In the genomic region with DNA sequence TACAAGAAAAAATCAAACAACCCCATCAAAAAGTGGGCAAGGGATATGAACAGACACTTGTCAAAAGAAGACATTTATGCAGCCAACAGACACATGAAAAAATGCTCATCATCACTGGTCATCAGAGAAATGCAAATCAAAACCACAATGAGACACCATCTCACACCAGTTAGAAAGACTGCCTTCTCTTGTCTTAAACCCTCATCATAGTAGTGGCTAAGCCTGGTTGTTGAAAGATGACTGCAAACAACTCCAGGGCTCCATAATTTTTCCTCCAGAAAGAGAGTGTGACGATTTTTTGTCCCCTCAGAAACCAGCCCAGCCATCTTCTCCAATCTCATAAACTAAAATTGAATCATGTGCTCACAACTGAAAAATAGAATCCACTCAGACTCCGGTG, we compare ENCODE assay signal across 12 cellular contexts. TPM values are rescaled to one million over a fixed set of nuclear protein-coding genes. Genes with fewer than 3 reads are reported as not detected.
"Had no signal": no experiment of that assay in that cellular context is flagged by ENCODE, and none has a peak within 500 bp of the region (broad histone marks: within the 10 kb centered on the region; RNA-seq: fewer than 3 reads in every experiment).

No MANE protein-coding gene starts in this region.

RNA-seq across cellular contexts. Expression of a gene that starts 12.1 kb away (rescaled TPM):
- total RNA-seq: activated CD8-positive, alpha-beta memory T cell treated with anti-CD3 and anti-CD28 coated beads for 36 hours; activated CD8-positive, alpha-beta T cell treated with anti-CD3 and anti-CD28 coated beads for 36 hours; activated naive CD8-positive, alpha-beta T cell treated with anti-CD3 and anti-CD28 coated beads for 36 hours; activated T-cell treated with anti-CD3 and anti-CD28 coated beads, Interleukin-2, amount 50 U/mL, for 72 hours; activated T-helper 17 cell treated with anti-CD3 and anti-CD28 coated beads, Interleukin-2, amount 50 U/mL, for 72 hours; bronchial epithelial cell; HepG2; M059J; PC-3; T-helper 1 cell treated with Interleukin-12 subunit alpha and Interleukin-12 subunit beta and Interleukin-4 antibody, amounts not matched to agents 30 ng/mL and 1 ng/mL, for 36 hours; T-helper 2 cell treated with Interferon-gamma antibody and Interleukin-4, amounts not matched to agents 100 ng/mL and 5 ng/mL, for 36 hours had no signal
- polyA plus RNA-seq: HepG2, IgD-negative memory B cell had no signal
